In genomic region chr1:12407050-12407961, GRCh38 we compare ENCODE assay signal across 1 cellular context.
TF ChIP-seq lines count a peak whose summit lies in the region.

No MANE protein-coding gene starts in this region.

TF ChIP-seq in GM23338, 12 proteins besides CTCF, POLR2A, EP300 and RAD21 (continued from another document):
- no peak for TF ChIP-seq ZNF462 (CRISPR knock-in tag; IDR thresholded peaks at IDR 0.05)
- TF ChIP-seq REST (IDR thresholded peaks at IDR 0.05; ENCODE audit: unreplicated experiment) = no peak
- TF ChIP-seq EZH2phosphoT487 (IDR thresholded peaks at IDR 0.05; ENCODE audit: unreplicated experiment) = no peak
- TF ChIP-seq EZH2 (IDR thresholded peaks at IDR 0.05; ENCODE audit: low read depth, unreplicated experiment) = no peak
- no peak for TF ChIP-seq JUNB (IDR thresholded peaks at IDR 0.05; ENCODE audit: unreplicated experiment)
- TF ChIP-seq ZNF114 (CRISPR knock-in tag; IDR thresholded peaks at IDR 0.05) = no peak
- no peak for TF ChIP-seq CREB1 (CRISPR knock-in tag; IDR thresholded peaks at IDR 0.05; ENCODE audit: low read depth)
TF ChIP-seq in GM23338: peak in this region for 0.
